27 cellular contexts compared by ENCODE assay signal in genomic region chr4:2274320-2275043, GRCh38.
"Had no signal": no experiment of that assay in that cellular context is flagged by ENCODE, and none has a peak within 500 bp of the region (broad histone marks: within the 10 kb centered on the region; RNA-seq: fewer than 3 reads in every experiment).

No MANE protein-coding gene starts in this region.

- H3K4me3 Mint-ChIP-seq: activated CD8-positive, alpha-beta T cell treated with anti-CD3 and anti-CD28 coated beads, Interleukin-2, amount 10 ng/mL, durations not matched to agents 7 days and 5 days; activated naive CD8-positive, alpha-beta T cell treated with anti-CD3 and anti-CD28 coated beads, Interleukin-2, amount 50 U/mL, for 24 hours; activated T-helper 1 cell treated with anti-CD3 and anti-CD28 coated beads, Interleukin-12 subunit alpha, Interleukin-12 subunit beta, Interleukin-2, Interleukin-4 antibody, amounts not matched to agents 30 ng/mL and 10 ng/mL and 1 ng/mL, durations not matched to agents 14 hours and 24 hours and 36 hours; immature natural killer cell; mesothelial cell of epicardium; naive thymus-derived CD8-positive, alpha-beta T cell; stimulated activated effector memory CD8-positive, alpha-beta T cell treated with anti-CD3 and anti-CD28 coated beads, Interleukin-12 subunit alpha, Interleukin-12 subunit beta, amount 100 ng/mL, for 72 hours; T-helper 2 cell treated with Interferon-gamma antibody and Interleukin-4, amounts not matched to agents 5 μg/mL and 100 μg/mL, for 36 hours had no signal

- H3K27ac Mint-ChIP-seq: activated CD8-positive, alpha-beta T cell treated with anti-CD3 and anti-CD28 coated beads, Interleukin-2, amount 10 ng/mL, durations not matched to agents 7 days and 5 days; activated naive CD8-positive, alpha-beta T cell treated with anti-CD3 and anti-CD28 coated beads, Interleukin-2, amount 50 U/mL, for 24 hours; activated T-helper 1 cell treated with anti-CD3 and anti-CD28 coated beads, Interleukin-12 subunit alpha, Interleukin-12 subunit beta, Interleukin-2, Interleukin-4 antibody, amounts not matched to agents 30 ng/mL and 10 ng/mL and 1 ng/mL, durations not matched to agents 14 hours and 24 hours and 36 hours; mesothelial cell of epicardium; stimulated activated effector memory CD8-positive, alpha-beta T cell treated with anti-CD3 and anti-CD28 coated beads, Interleukin-12 subunit alpha, Interleukin-12 subunit beta, amount 100 ng/mL, for 72 hours; T-helper 2 cell treated with Interferon-gamma antibody and Interleukin-4, amounts not matched to agents 5 μg/mL and 100 μg/mL, for 36 hours had no signal

- H3K9me3 Mint-ChIP-seq: activated naive CD8-positive, alpha-beta T cell treated with anti-CD3 and anti-CD28 coated beads, Interleukin-2, amount 50 U/mL, for 24 hours; activated T-helper 1 cell treated with anti-CD3 and anti-CD28 coated beads, Interleukin-12 subunit alpha, Interleukin-12 subunit beta, Interleukin-2, Interleukin-4 antibody, amounts not matched to agents 30 ng/mL and 10 ng/mL and 1 ng/mL, durations not matched to agents 14 hours and 24 hours and 36 hours; immature natural killer cell; mesothelial cell of epicardium; naive thymus-derived CD8-positive, alpha-beta T cell; stimulated activated effector memory CD8-positive, alpha-beta T cell treated with anti-CD3 and anti-CD28 coated beads, Interleukin-12 subunit alpha, Interleukin-12 subunit beta, amount 100 ng/mL, for 72 hours; T-helper 2 cell treated with Interferon-gamma antibody and Interleukin-4, amounts not matched to agents 5 μg/mL and 100 μg/mL, for 36 hours had no signal

- H3K27me3 Mint-ChIP-seq: activated naive CD8-positive, alpha-beta T cell treated with anti-CD3 and anti-CD28 coated beads, Interleukin-2, amount 50 U/mL, for 24 hours; naive thymus-derived CD8-positive, alpha-beta T cell had no signal

- ATAC-seq: activated CD8-positive, alpha-beta T cell treated with anti-CD3 and anti-CD28 coated beads, Interleukin-2, amount 10 ng/mL, durations not matched to agents 7 days and 5 days; activated naive CD8-positive, alpha-beta T cell treated with anti-CD3 and anti-CD28 coated beads, Interleukin-2, amount 50 U/mL, for 24 hours; body of pancreas; esophagus mucosa; left lung; naive thymus-derived CD8-positive, alpha-beta T cell; pancreas; psoas muscle; right cardiac atrium; stimulated activated effector memory CD8-positive, alpha-beta T cell treated with anti-CD3 and anti-CD28 coated beads, Interleukin-12 subunit alpha, Interleukin-12 subunit beta, amount 100 ng/mL, for 72 hours had no signal

- H3K4me1 Mint-ChIP-seq: activated naive CD8-positive, alpha-beta T cell treated with anti-CD3 and anti-CD28 coated beads, Interleukin-2, amount 50 U/mL, for 24 hours had no signal

- H3K36me3 Mint-ChIP-seq: mesothelial cell of epicardium; naive thymus-derived CD8-positive, alpha-beta T cell; stimulated activated effector memory CD8-positive, alpha-beta T cell treated with anti-CD3 and anti-CD28 coated beads, Interleukin-12 subunit alpha, Interleukin-12 subunit beta, amount 100 ng/mL, for 72 hours had no signal

- DNase-seq: activated CD4-positive, alpha-beta T cell treated with anti-CD3 and anti-CD28 coated beads, Interleukin-2, amount 50 U/mL, for 1 hour; activated CD4-positive, CD25-positive, alpha-beta regulatory T cell treated with anti-CD3 and anti-CD28 coated beads, Interleukin-2, amount 50 U/mL, for 72 hours; activated CD8-positive, alpha-beta T cell treated with anti-CD3 and anti-CD28 coated beads, Interleukin-2, amount 10 ng/mL, durations not matched to agents 7 days and 5 days; activated gamma-delta T cell; activated naive CD4-positive, alpha-beta T cell treated with anti-CD3 and anti-CD28 coated beads, Interleukin-2, amount 50 U/mL, for 16 hours; activated naive CD8-positive, alpha-beta T cell treated with anti-CD3 and anti-CD28 coated beads, Interleukin-2, amount 50 U/mL, for 24 hours; body of pancreas; effector memory CD4-positive, alpha-beta T cell; foreskin melanocyte; immature natural killer cell; kidney glomerular epithelial cell; mammary epithelial cell; stimulated activated CD4-positive, alpha-beta T cell treated with anti-CD3 and anti-CD28 coated beads, Interleukin-2, amount 100 ng/mL, for 24 hours; testis; trophoblast cell; uterus; WERI-Rb-1 had no signal
